In genomic region chr11:121614661-121615240, GRCh38 we compare ENCODE assay signal across 24 cellular contexts.
DNase-seq lines count a peak whose midpoint lies in the region; ATAC-seq, FAIRE-seq and TF ChIP-seq lines count a peak whose summit lies in the region.
"Had no signal": no experiment of that assay in that cellular context is flagged by ENCODE, and none has a peak within 500 bp of the region (broad histone marks: within the 10 kb centered on the region; RNA-seq: fewer than 3 reads in every experiment).

No MANE protein-coding gene starts in this region.

- no peak for DNase-seq in CD4-positive, CD25-positive, alpha-beta regulatory T cell
- DNase-seq in HTR-8/SVneo (ENCODE audit: insufficient read length, low spot score) (no peak), astrocyte of the hippocampus (ENCODE audit: low read depth, low spot score) (peak; percentile 41), iPS DF 6.9 (ENCODE audit: low read depth, low spot score) (peak; percentile 16), NCI-H128 (lab: John Stamatoyannopoulos, UW; ENCODE audit: unreplicated experiment) (no peak), esophagus muscularis mucosa (ENCODE audit: extremely low spot score) (no peak)
- DNase-seq in activated naive CD8-positive, alpha-beta T cell treated with anti-CD3 and anti-CD28 coated beads, Interleukin-2, amount 50 U/mL, for 24 hours = no peak
- DNase-seq: activated CD8-positive, alpha-beta memory T cell treated with anti-CD3 and anti-CD28 coated beads for 24 hours; activated T-cell treated with anti-CD3 and anti-CD28 coated beads, Interleukin-2, amount 50 U/mL, for 48 hours; DND-41; Karpas-422; mucosa of descending colon; NCI-H1048; NCI-H1930; NCI-H2227 treated with DMSO at 0.1 percent for 48 hours; NCI-H82; nephron progenitor cell; right lobe of liver; SIG-M5 had no signal

- H3K36me3 ChIP-seq in CD4-positive, CD25-positive, alpha-beta regulatory T cell (ENCODE audit: control insufficient read depth, insufficient read depth, low read length) = peaks cover 100% of the 10 kb centered on the region
- H3K36me3 ChIP-seq in iPS DF 6.9 (ENCODE audit: control insufficient read depth, insufficient read depth, low read length) = peaks cover 8% of the 10 kb centered on the region
- H3K36me3 ChIP-seq in esophagus muscularis mucosa = peaks cover 0 to 23% (median 0%) of the 10 kb centered on the region in 4 donors

- peak; percentile 46 for FAIRE-seq in HTR-8/SVneo (lab: Jason Lieb, UNC)

- intact Hi-C loops in esophagus muscularis mucosa (cut with DNase I) = no loop called here

- H3K27ac Mint-ChIP-seq in CD4-positive, CD25-positive, alpha-beta regulatory T cell = peak overlapping the region in 2 of 3 donors; percentile 72 to 91
- H3K27ac Mint-ChIP-seq in activated naive CD8-positive, alpha-beta T cell treated with anti-CD3 and anti-CD28 coated beads, Interleukin-2, amount 50 U/mL, for 24 hours = no peak overlapping the region
- H3K27ac Mint-ChIP-seq: nephron progenitor cell had no signal

- H3K9me3 ChIP-seq in CD4-positive, CD25-positive, alpha-beta regulatory T cell (ENCODE audit: control insufficient read depth in 2 of 2, low read length in 2 of 2) = no peaks in the 10 kb centered on the region
- no peaks in the 10 kb centered on the region for H3K9me3 ChIP-seq in iPS DF 6.9 (ENCODE audit: control insufficient read depth, insufficient read depth, low read length)
- H3K9me3 ChIP-seq in esophagus muscularis mucosa = no peaks in the 10 kb centered on the region
- H3K9me3 ChIP-seq: Caco-2, mucosa of descending colon, right lobe of liver had no signal

- no peak overlapping the region for H3K4me3 ChIP-seq in CD4-positive, CD25-positive, alpha-beta regulatory T cell (ENCODE audit: low read depth, low read length)
- H3K4me3 ChIP-seq in iPS DF 6.9 (ENCODE audit: low read length) (no peak overlapping the region), esophagus muscularis mucosa (no peak overlapping the region)
- H3K4me3 ChIP-seq: GM23248, mucosa of descending colon, right lobe of liver had no signal

- H3K27ac ChIP-seq in CD4-positive, CD25-positive, alpha-beta regulatory T cell (ENCODE audit: insufficient read depth, low read length, poor library complexity, severe bottlenecking) = no peak overlapping the region
- no peak overlapping the region for H3K27ac ChIP-seq in iPS DF 6.9 (ENCODE audit: low read length)
- H3K27ac ChIP-seq in esophagus muscularis mucosa (replicated peaks in 1 of 4) = no peak overlapping the region
- H3K27ac ChIP-seq: GM23248, right lobe of liver had no signal

- H3K36me3 Mint-ChIP-seq in CD4-positive, CD25-positive, alpha-beta regulatory T cell = peaks cover 88% of the 10 kb centered on the region
- peaks cover 28% of the 10 kb centered on the region for H3K36me3 Mint-ChIP-seq in activated naive CD8-positive, alpha-beta T cell treated with anti-CD3 and anti-CD28 coated beads, Interleukin-2, amount 50 U/mL, for 24 hours (ENCODE audit: low read depth)

- H3K4me1 ChIP-seq in CD4-positive, CD25-positive, alpha-beta regulatory T cell (ENCODE audit: control insufficient read depth, insufficient read depth, low read length, poor library complexity, severe bottlenecking) = no peaks in the 10 kb centered on the region
- H3K4me1 ChIP-seq in iPS DF 6.9 (ENCODE audit: control insufficient read depth, insufficient read depth, low read length) (no peaks in the 10 kb centered on the region), esophagus muscularis mucosa (peaks cover 0 to 8% (median 7%) of the 10 kb centered on the region in 4 donors)
- H3K4me1 ChIP-seq: Caco-2, right lobe of liver had no signal

- no peaks in the 10 kb centered on the region for H3K27me3 ChIP-seq in CD4-positive, CD25-positive, alpha-beta regulatory T cell (ENCODE audit: control insufficient read depth, insufficient read depth, low read length)
- H3K27me3 ChIP-seq in iPS DF 6.9 (ENCODE audit: control insufficient read depth, insufficient read depth, low read length) (no peaks in the 10 kb centered on the region), esophagus muscularis mucosa (no peaks in the 10 kb centered on the region)
- H3K27me3 ChIP-seq: right lobe of liver had no signal

- TF ChIP-seq CTCF in esophagus muscularis mucosa (IDR thresholded peaks at IDR 0.05) = no peak

- H3K4me1 Mint-ChIP-seq in CD4-positive, CD25-positive, alpha-beta regulatory T cell = peaks cover 0 to 8% (median 1%) of the 10 kb centered on the region in 4 donors
- H3K4me1 Mint-ChIP-seq in activated naive CD8-positive, alpha-beta T cell treated with anti-CD3 and anti-CD28 coated beads, Interleukin-2, amount 50 U/mL, for 24 hours = no peaks in the 10 kb centered on the region
- H3K4me1 Mint-ChIP-seq: nephron progenitor cell had no signal

- H3K4me3 Mint-ChIP-seq in CD4-positive, CD25-positive, alpha-beta regulatory T cell = no peak overlapping the region
- H3K4me3 Mint-ChIP-seq in activated naive CD8-positive, alpha-beta T cell treated with anti-CD3 and anti-CD28 coated beads, Interleukin-2, amount 50 U/mL, for 24 hours = no peak overlapping the region
- H3K4me3 Mint-ChIP-seq: activated naive CD8-positive, alpha-beta T cell; nephron progenitor cell had no signal

- no peaks in the 10 kb centered on the region for H3K27me3 Mint-ChIP-seq in CD4-positive, CD25-positive, alpha-beta regulatory T cell
- H3K27me3 Mint-ChIP-seq in activated naive CD8-positive, alpha-beta T cell treated with anti-CD3 and anti-CD28 coated beads, Interleukin-2, amount 50 U/mL, for 24 hours = no peaks in the 10 kb centered on the region
- H3K27me3 Mint-ChIP-seq: activated naive CD8-positive, alpha-beta T cell had no signal

- no peaks in the 10 kb centered on the region for H3K9me3 Mint-ChIP-seq in CD4-positive, CD25-positive, alpha-beta regulatory T cell
- H3K9me3 Mint-ChIP-seq in activated naive CD8-positive, alpha-beta T cell treated with anti-CD3 and anti-CD28 coated beads, Interleukin-2, amount 50 U/mL, for 24 hours = no peaks in the 10 kb centered on the region
- H3K9me3 Mint-ChIP-seq: nephron progenitor cell had no signal

- TF ChIP-seq POLR2A in esophagus muscularis mucosa (IDR thresholded peaks at IDR 0.05; ENCODE audit: low read depth) = no peak

- no peak for ATAC-seq in CD4-positive, CD25-positive, alpha-beta regulatory T cell (ENCODE audit: low read depth in 2 of 2)
- ATAC-seq in GM21381 (IDR thresholded peaks at IDR 0.05; ENCODE audit: unreplicated experiment) = no peak
- ATAC-seq in activated naive CD8-positive, alpha-beta T cell treated with anti-CD3 and anti-CD28 coated beads, Interleukin-2, amount 50 U/mL, for 24 hours = no peak
- ATAC-seq: activated CD4-positive, CD25-positive, alpha-beta regulatory T cell treated with anti-CD3 and anti-CD28 coated beads, Interleukin-2, amount 50 U/mL, for 24 hours; mucosa of descending colon had no signal

- no peak for TF ChIP-seq EP300 in esophagus muscularis mucosa (IDR thresholded peaks at IDR 0.05)

- no CpG with 5 or more reads among the region's 10 CpGs for WGBS in iPS DF 6.9 (ENCODE audit: insufficient coverage, insufficient read length)
- WGBS in esophagus muscularis mucosa = 83% methylated on average over 10 of the region's 10 CpGs

Comparison
In these comparisons a context has a peak if more than half of its experiments do, and no peak if none do; other contexts are left out.
1. DNase-seq: peak in astrocyte of the hippocampus (single experiment) and iPS DF 6.9 (single experiment); none in CD4-positive, CD25-positive, alpha-beta regulatory T cell (0 of 3), HTR-8/SVneo (single experiment), NCI-H128 (single experiment), esophagus muscularis mucosa (single experiment) and activated naive CD8-positive, alpha-beta T cell treated with anti-CD3 and anti-CD28 coated beads, Interleukin-2, amount 50 U/mL, for 24 hours (single experiment).